ENCODE assay signal across 8 cellular contexts in genomic region chr6:13614126-13614925, GRCh38. TPM values are rescaled to one million over a fixed set of nuclear protein-coding genes. Genes with fewer than 3 reads are reported as not detected.
DNase-seq lines count a peak whose midpoint lies in the region; ATAC-seq and TF ChIP-seq lines count a peak whose summit lies in the region.

No MANE protein-coding gene starts in this region.

- H3K27ac ChIP-seq in tibial artery = peak overlapping the region; percentile 92 to 96

- TF ChIP-seq CTCF in endothelial cell (IDR thresholded peaks at IDR 0.05; ENCODE audit: unreplicated experiment) = no peak
- TF ChIP-seq CTCF in mesothelial cell of epicardium (IDR thresholded peaks at IDR 0.05; ENCODE audit: unreplicated experiment) = no peak
- TF ChIP-seq CTCF in tibial artery (IDR thresholded peaks at IDR 0.05) = no peak

- H3K9me3 Mint-ChIP-seq in IgD-negative memory B cell (no peaks in the 10 kb centered on the region), endothelial cell (ENCODE audit: unreplicated experiment) (no peaks in the 10 kb centered on the region), mesothelial cell of epicardium (no peaks in the 10 kb centered on the region)

- H3K27me3 Mint-ChIP-seq in IgD-negative memory B cell = no peaks in the 10 kb centered on the region
- no peaks in the 10 kb centered on the region for H3K27me3 Mint-ChIP-seq in T-helper 17 cell
- H3K27me3 Mint-ChIP-seq in endothelial cell (ENCODE audit: unreplicated experiment) = peaks cover 9% of the 10 kb centered on the region
- H3K27me3 Mint-ChIP-seq in mesothelial cell of epicardium (ENCODE audit: low read depth) = no peaks in the 10 kb centered on the region

- H3K4me3 ChIP-seq in tibial artery = peak overlapping the region; percentile 75 to 95

- H3K9me3 ChIP-seq in T-helper 17 cell (ENCODE audit: control insufficient read depth, low read length, poor library complexity, severe bottlenecking) (no peaks in the 10 kb centered on the region), tibial artery (no peaks in the 10 kb centered on the region)

- no peaks in the 10 kb centered on the region for H3K27me3 ChIP-seq in tibial artery

- DNase-seq in NCI-H1436 (lab: John Stamatoyannopoulos, UW) = peak; percentile 32
- no peak for DNase-seq in NCI-H1436 treated with DMSO at 0.1 percent for 48 hours (lab: John Stamatoyannopoulos, UW)
- peak in 1 of 3 donors; percentile 19 for DNase-seq in T-helper 17 cell
- peak; percentile 63 for DNase-seq in endothelial cell (ENCODE audit: low spot score)
- DNase-seq in mesothelial cell of epicardium (ENCODE audit: low spot score in 2 of 2, unreplicated experiment in 2 of 2) = peak in 1 of 2 experiments; percentile 31
- DNase-seq in tibial artery = peak in 1 of 2 donors; percentile 40

- peaks cover 15 to 27% (median 22%) of the 10 kb centered on the region in 3 donors for H3K36me3 ChIP-seq in tibial artery

- intact Hi-C loops in tibial artery (cut with DNase I; ENCODE audit: low total_unique reads) = loop anchor here (5.0 kb wide), 1 partner anchor 153 kb away; no protein-coding TSS in a partner anchor

- H3K4me1 Mint-ChIP-seq in IgD-negative memory B cell (peaks cover 21 to 38% (median 32%) of the 10 kb centered on the region in 3 donors), T-helper 17 cell (peaks cover 35% of the 10 kb centered on the region), endothelial cell (ENCODE audit: unreplicated experiment) (peaks cover 28% of the 10 kb centered on the region), mesothelial cell of epicardium (peaks cover 35% of the 10 kb centered on the region)

- peaks cover 0 to 25% (median 16%) of the 10 kb centered on the region in 4 donors for H3K4me1 ChIP-seq in tibial artery

- H3K4me3 Mint-ChIP-seq in IgD-negative memory B cell (peak overlapping the region; percentile 96 to 98 (median 98)), T-helper 17 cell (peak overlapping the region; percentile 97), endothelial cell (ENCODE audit: unreplicated experiment) (peak overlapping the region; percentile 99), mesothelial cell of epicardium (peak overlapping the region; percentile 94)

- H3K36me3 Mint-ChIP-seq in IgD-negative memory B cell (peaks cover 4% of the 10 kb centered on the region), T-helper 17 cell (ENCODE audit: low read depth) (peaks cover 10% of the 10 kb centered on the region), endothelial cell (ENCODE audit: low read depth, unreplicated experiment) (peaks cover 24% of the 10 kb centered on the region), mesothelial cell of epicardium (peaks cover 14% of the 10 kb centered on the region)

- peak; percentile 25 for ATAC-seq in GM21723 (IDR thresholded peaks at IDR 0.05; ENCODE audit: unreplicated experiment)
- peak; percentile 10 for ATAC-seq in T-helper 17 cell

- H3K27ac Mint-ChIP-seq in IgD-negative memory B cell (peak overlapping the region; percentile 93 to 98 (median 97)), T-helper 17 cell (peak overlapping the region; percentile 95), endothelial cell (ENCODE audit: unreplicated experiment) (peak overlapping the region; percentile 83), mesothelial cell of epicardium (peak overlapping the region; percentile 95)

RNA-seq across cellular contexts. Expression of gene NOL7, which starts 0.8 kb away (rescaled TPM):
- polyA plus RNA-seq in IgD-negative memory B cell = 141 TPM
- 10 to 100 TPM; 44.3 to 47.0 TPM for total RNA-seq in T-helper 17 cell
- 43.5 TPM for total RNA-seq in endothelial cell (ENCODE audit: unreplicated experiment)
- 40.2 to 42.0 TPM (median 40.8 TPM) in 3 replicates for total RNA-seq in mesothelial cell of epicardium

RNA-seq across cellular contexts. Expression of gene SIRT5, which starts 39.9 kb away (rescaled TPM):
- polyA plus RNA-seq in IgD-negative memory B cell = 13.6 TPM
- total RNA-seq in T-helper 17 cell (10 to 100 TPM; 11.7 to 11.9 TPM), endothelial cell (ENCODE audit: unreplicated experiment) (16.0 TPM), mesothelial cell of epicardium (21.1 to 23.6 TPM (median 21.5 TPM) in 3 replicates)
